ENCODE assay signal across 15 cellular contexts in genomic region chr18:74760436-74760835, GRCh38.
DNase-seq lines count a peak whose midpoint lies in the region; ATAC-seq, FAIRE-seq and TF ChIP-seq lines count a peak whose summit lies in the region.
"Had no signal": no experiment of that assay in that cellular context is flagged by ENCODE, and none has a peak within 500 bp of the region (broad histone marks: within the 10 kb centered on the region; RNA-seq: fewer than 3 reads in every experiment).

No MANE protein-coding gene starts in this region.

- 99% methylated on average over 3 of the region's 3 CpGs for WGBS in suprapubic skin

- TF ChIP-seq POLR2A in suprapubic skin (IDR thresholded peaks at IDR 0.05): no peak

- DNase-seq in GM19239 (ENCODE audit: insufficient read length, low spot score): no peak
- peak; percentile 32 for DNase-seq in M059J (ENCODE audit: low read depth)
- peak; percentile 35 for DNase-seq in epithelial cell of esophagus (ENCODE audit: low read depth)
- peak; percentile 27 for DNase-seq in myocyte (ENCODE audit: low read depth)
- DNase-seq in SKM-1 (lab: John Stamatoyannopoulos, UW; ENCODE audit: unreplicated experiment): no peak
- DNase-seq in suprapubic skin (ENCODE audit: low spot score in 2 of 2): no peak
- no peak for DNase-seq in activated CD8-positive, alpha-beta memory T cell treated with anti-CD3 and anti-CD28 coated beads, Interleukin-2, amount 50 U/mL, for 4 hours
- DNase-seq: C1 segment of cervical spinal cord; Calu3; CD4-positive, alpha-beta T cell; DMS 273 treated with DMSO at 0.1 percent for 48 hours; GM23248; H7 had no signal

- no peaks in the 10 kb centered on the region for H3K4me1 ChIP-seq in suprapubic skin

- H3K4me3 ChIP-seq in epithelial cell of esophagus (ENCODE audit: low read length) (no peak overlapping the region), suprapubic skin (no peak overlapping the region)
- H3K4me3 ChIP-seq: GM23248 had no signal

- no peak for ATAC-seq in GM21619 (IDR thresholded peaks at IDR 0.05; ENCODE audit: unreplicated experiment)

- no peak for TF ChIP-seq EP300 in suprapubic skin (IDR thresholded peaks at IDR 0.05)

- TF ChIP-seq CTCF in epithelial cell of esophagus (IDR thresholded peaks at IDR 0.05; ENCODE audit: insufficient read depth, low read depth, low read length, missing control alignments) (no peak), suprapubic skin (IDR thresholded peaks at IDR 0.05) (no peak)

- no peak overlapping the region for H3K27ac ChIP-seq in suprapubic skin
- H3K27ac ChIP-seq: GM23248 had no signal

- peak; percentile 44 for FAIRE-seq in GM19239 (lab: Jason Lieb, UNC)
- FAIRE-seq: GM12891 had no signal

- no peaks in the 10 kb centered on the region for H3K9me3 ChIP-seq in suprapubic skin

- H3K36me3 ChIP-seq in suprapubic skin: no peaks in the 10 kb centered on the region

- H3K27me3 ChIP-seq in suprapubic skin: no peaks in the 10 kb centered on the region

Comparison
In these comparisons a context has a peak if more than half of its experiments do, and no peak if none do; other contexts are left out.
1. DNase-seq: peak in M059J (single experiment), epithelial cell of esophagus (single experiment) and myocyte (single experiment); none in GM19239 (single experiment), SKM-1 (single experiment), suprapubic skin (0 of 2) and activated CD8-positive, alpha-beta memory T cell treated with anti-CD3 and anti-CD28 coated beads, Interleukin-2, amount 50 U/mL, for 4 hours (single experiment).